ENCODE assay signal across 21 cellular contexts in genomic region chr11:78535920-78536319, GRCh38.
"Had no signal": no experiment of that assay in that cellular context is flagged by ENCODE, and none has a peak within 500 bp of the region (broad histone marks: within the 10 kb centered on the region; RNA-seq: fewer than 3 reads in every experiment).

No MANE protein-coding gene starts in this region.

- H3K27me3 Mint-ChIP-seq: activated naive CD8-positive, alpha-beta T cell treated with anti-CD3 and anti-CD28 coated beads, Interleukin-2, amount 50 U/mL, for 24 hours had no signal

- H3K9me3 Mint-ChIP-seq: activated naive CD8-positive, alpha-beta T cell treated with anti-CD3 and anti-CD28 coated beads, Interleukin-2, amount 50 U/mL, for 24 hours; activated T-helper 1 cell treated with anti-CD3 and anti-CD28 coated beads, Interleukin-12 subunit alpha, Interleukin-12 subunit beta, Interleukin-2, Interleukin-4 antibody, amounts not matched to agents 30 ng/mL and 10 ng/mL and 1 ng/mL, durations not matched to agents 14 hours and 24 hours and 36 hours; natural killer cell; WTC11 had no signal

- H3K36me3 Mint-ChIP-seq: natural killer cell had no signal

- H3K4me2 ChIP-seq: hepatocyte had no signal

- H3K27ac ChIP-seq: colonic mucosa, esophagus squamous epithelium, hepatocyte, neutrophil, tibial nerve, uterus had no signal

- H3K4me3 ChIP-seq: colonic mucosa, esophagus squamous epithelium, hepatocyte, tibial nerve, uterus had no signal

- DNase-seq: activated CD4-positive, alpha-beta T cell treated with anti-CD3 and anti-CD28 coated beads for 48 hours; activated naive CD4-positive, alpha-beta T cell; activated naive CD8-positive, alpha-beta T cell treated with anti-CD3 and anti-CD28 coated beads, Interleukin-2, amount 50 U/mL, for 24 hours; colonic mucosa; esophagus squamous epithelium; left ventricle myocardium superior; mesendoderm; natural killer cell; posterior cingulate gyrus; right cardiac atrium; small intestine; stimulated activated CD4-positive, alpha-beta T cell treated with anti-CD3 and anti-CD28 coated beads, Interleukin-4, amount 100 ng/mL, for 24 hours; stimulated activated naive CD4-positive, alpha-beta T cell treated with Interleukin-2 at 50 U/mL for 16 hours; substantia nigra; SW 1271; uterus had no signal

- H3K27me3 ChIP-seq: colonic mucosa, esophagus squamous epithelium, hepatocyte, neutrophil, tibial nerve, uterus had no signal

- H3K4me1 ChIP-seq: colonic mucosa, esophagus squamous epithelium, uterus had no signal

- H3K36me3 ChIP-seq: colonic mucosa, neutrophil, tibial nerve, uterus had no signal

- H3K4me3 Mint-ChIP-seq: activated naive CD8-positive, alpha-beta T cell treated with anti-CD3 and anti-CD28 coated beads, Interleukin-2, amount 50 U/mL, for 24 hours; activated T-helper 1 cell treated with anti-CD3 and anti-CD28 coated beads, Interleukin-12 subunit alpha, Interleukin-12 subunit beta, Interleukin-2, Interleukin-4 antibody, amounts not matched to agents 30 ng/mL and 10 ng/mL and 1 ng/mL, durations not matched to agents 14 hours and 24 hours and 36 hours; natural killer cell; WTC11 had no signal

- H3K9me3 ChIP-seq: colonic mucosa, esophagus squamous epithelium, neutrophil, tibial nerve, uterus had no signal

- H3K27ac Mint-ChIP-seq: activated naive CD8-positive, alpha-beta T cell treated with anti-CD3 and anti-CD28 coated beads, Interleukin-2, amount 50 U/mL, for 24 hours; activated T-helper 1 cell treated with anti-CD3 and anti-CD28 coated beads, Interleukin-12 subunit alpha, Interleukin-12 subunit beta, Interleukin-2, Interleukin-4 antibody, amounts not matched to agents 30 ng/mL and 10 ng/mL and 1 ng/mL, durations not matched to agents 14 hours and 24 hours and 36 hours; natural killer cell; WTC11 had no signal

- H2AFZ ChIP-seq: hepatocyte had no signal

- ATAC-seq: activated naive CD8-positive, alpha-beta T cell treated with anti-CD3 and anti-CD28 coated beads, Interleukin-2, amount 50 U/mL, for 24 hours; left ventricle myocardium superior; natural killer cell; right cardiac atrium; WTC11 had no signal
